2 cellular contexts compared by ENCODE assay signal in the genomic region with DNA sequence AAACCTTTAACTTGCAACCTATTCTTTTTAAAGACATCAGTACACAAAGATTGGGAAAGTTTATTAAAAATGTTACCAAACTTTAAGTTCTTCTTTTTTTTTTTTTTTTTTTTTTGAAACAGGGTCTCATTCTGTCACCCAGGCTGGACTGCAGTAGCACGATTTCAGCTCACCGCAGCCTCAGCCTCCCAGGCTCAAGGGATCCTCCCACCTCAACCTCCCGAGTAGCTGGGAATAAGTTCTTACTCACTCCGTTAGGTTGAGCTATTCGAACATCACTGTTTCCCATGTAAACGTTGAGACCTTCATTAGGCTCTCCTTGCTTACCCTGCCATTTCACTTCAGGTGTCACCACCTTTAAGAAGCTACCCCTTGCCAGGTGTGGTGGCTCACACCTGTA.
TF ChIP-seq lines count a peak whose summit lies in the region.

No MANE protein-coding gene starts in this region.

TF ChIP-seq in SK-N-SH, 30 proteins besides CTCF, POLR2A, EP300 and RAD21:
- TF ChIP-seq, protein P1, sequence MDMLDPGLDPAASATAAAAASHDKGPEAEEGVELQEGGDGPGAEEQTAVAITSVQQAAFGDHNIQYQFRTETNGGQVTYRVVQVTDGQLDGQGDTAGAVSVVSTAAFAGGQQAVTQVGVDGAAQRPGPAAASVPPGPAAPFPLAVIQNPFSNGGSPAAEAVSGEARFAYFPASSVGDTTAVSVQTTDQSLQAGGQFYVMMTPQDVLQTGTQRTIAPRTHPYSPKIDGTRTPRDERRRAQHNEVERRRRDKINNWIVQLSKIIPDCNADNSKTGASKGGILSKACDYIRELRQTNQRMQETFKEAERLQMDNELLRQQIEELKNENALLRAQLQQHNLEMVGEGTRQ (IDR thresholded peaks at IDR 0.05; ENCODE audit: borderline replicate concordance, low read depth, low read length): no peak
- TF ChIP-seq POLR2AphosphoS5 (IDR thresholded peaks at IDR 0.05; ENCODE audit: low read depth, low read length): no peak
- no peak for TF ChIP-seq FOSL2 (IDR thresholded peaks at IDR 0.05; ENCODE audit: borderline replicate concordance, low read depth)
- no peak for TF ChIP-seq SMC3 (IDR thresholded peaks at IDR 0.05; ENCODE audit: low read depth, low read length)
- no peak for TF ChIP-seq GATA2 (CRISPR knock-in tag; IDR thresholded peaks at IDR 0.05)
- TF ChIP-seq EZH2phosphoT487 (IDR thresholded peaks at IDR 0.05; ENCODE audit: borderline replicate concordance, low read depth): no peak
- TF ChIP-seq SIN3A (IDR thresholded peaks at IDR 0.05; ENCODE audit: borderline replicate concordance, low read depth, low read length): no peak
- TF ChIP-seq JUND (IDR thresholded peaks at IDR 0.05): no peak
- no peak for TF ChIP-seq ELF1 (IDR thresholded peaks at IDR 0.05)
- no peak for TF ChIP-seq RCOR1 (IDR thresholded peaks at IDR 0.05; ENCODE audit: low read length)
- no peak for TF ChIP-seq GABPA (IDR thresholded peaks at IDR 0.05; ENCODE audit: low read depth)
- TF ChIP-seq, protein P2, sequence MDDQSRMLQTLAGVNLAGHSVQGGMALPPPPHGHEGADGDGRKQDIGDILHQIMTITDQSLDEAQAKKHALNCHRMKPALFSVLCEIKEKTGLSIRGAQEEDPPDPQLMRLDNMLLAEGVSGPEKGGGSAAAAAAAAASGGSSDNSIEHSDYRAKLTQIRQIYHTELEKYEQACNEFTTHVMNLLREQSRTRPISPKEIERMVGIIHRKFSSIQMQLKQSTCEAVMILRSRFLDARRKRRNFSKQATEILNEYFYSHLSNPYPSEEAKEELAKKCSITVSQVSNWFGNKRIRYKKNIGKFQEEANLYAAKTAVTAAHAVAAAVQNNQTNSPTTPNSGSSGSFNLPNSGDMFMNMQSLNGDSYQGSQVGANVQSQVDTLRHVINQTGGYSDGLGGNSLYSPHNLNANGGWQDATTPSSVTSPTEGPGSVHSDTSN (IDR thresholded peaks at IDR 0.05): no peak
- no peak for TF ChIP-seq RXRA (IDR thresholded peaks at IDR 0.05; ENCODE audit: borderline replicate concordance, low read depth)
- TF ChIP-seq NRF1 (IDR thresholded peaks at IDR 0.05; ENCODE audit: low read depth, low read length): no peak
- no peak for TF ChIP-seq MEF2A (IDR thresholded peaks at IDR 0.05; ENCODE audit: borderline replicate concordance, low read depth)
- TF ChIP-seq, protein P3, sequence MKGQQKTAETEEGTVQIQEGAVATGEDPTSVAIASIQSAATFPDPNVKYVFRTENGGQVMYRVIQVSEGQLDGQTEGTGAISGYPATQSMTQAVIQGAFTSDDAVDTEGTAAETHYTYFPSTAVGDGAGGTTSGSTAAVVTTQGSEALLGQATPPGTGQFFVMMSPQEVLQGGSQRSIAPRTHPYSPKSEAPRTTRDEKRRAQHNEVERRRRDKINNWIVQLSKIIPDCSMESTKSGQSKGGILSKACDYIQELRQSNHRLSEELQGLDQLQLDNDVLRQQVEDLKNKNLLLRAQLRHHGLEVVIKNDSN (IDR thresholded peaks at IDR 0.05; ENCODE audit: borderline replicate concordance, low read depth): no peak
- TF ChIP-seq, protein P4, sequence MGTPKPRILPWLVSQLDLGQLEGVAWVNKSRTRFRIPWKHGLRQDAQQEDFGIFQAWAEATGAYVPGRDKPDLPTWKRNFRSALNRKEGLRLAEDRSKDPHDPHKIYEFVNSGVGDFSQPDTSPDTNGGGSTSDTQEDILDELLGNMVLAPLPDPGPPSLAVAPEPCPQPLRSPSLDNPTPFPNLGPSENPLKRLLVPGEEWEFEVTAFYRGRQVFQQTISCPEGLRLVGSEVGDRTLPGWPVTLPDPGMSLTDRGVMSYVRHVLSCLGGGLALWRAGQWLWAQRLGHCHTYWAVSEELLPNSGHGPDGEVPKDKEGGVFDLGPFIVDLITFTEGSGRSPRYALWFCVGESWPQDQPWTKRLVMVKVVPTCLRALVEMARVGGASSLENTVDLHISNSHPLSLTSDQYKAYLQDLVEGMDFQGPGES (IDR thresholded peaks at IDR 0.05; ENCODE audit: low read depth, low read length): no peak

TF ChIP-seq in SK-N-SH treated with all-trans-retinoic acid at 6 μM for 48 hours, 23 proteins besides CTCF, POLR2A, EP300 and RAD21:
- TF ChIP-seq, protein P5, sequence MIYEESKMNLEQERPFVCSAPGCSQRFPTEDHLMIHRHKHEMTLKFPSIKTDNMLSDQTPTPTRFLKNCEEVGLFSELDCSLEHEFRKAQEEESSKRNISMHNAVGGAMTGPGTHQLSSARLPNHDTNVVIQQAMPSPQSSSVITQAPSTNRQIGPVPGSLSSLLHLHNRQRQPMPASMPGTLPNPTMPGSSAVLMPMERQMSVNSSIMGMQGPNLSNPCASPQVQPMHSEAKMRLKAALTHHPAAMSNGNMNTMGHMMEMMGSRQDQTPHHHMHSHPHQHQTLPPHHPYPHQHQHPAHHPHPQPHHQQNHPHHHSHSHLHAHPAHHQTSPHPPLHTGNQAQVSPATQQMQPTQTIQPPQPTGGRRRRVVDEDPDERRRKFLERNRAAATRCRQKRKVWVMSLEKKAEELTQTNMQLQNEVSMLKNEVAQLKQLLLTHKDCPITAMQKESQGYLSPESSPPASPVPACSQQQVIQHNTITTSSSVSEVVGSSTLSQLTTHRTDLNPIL (CRISPR knock-in tag; IDR thresholded peaks at IDR 0.05; ENCODE audit: low read depth): no peak
- TF ChIP-seq ZC3H10 (CRISPR knock-in tag; IDR thresholded peaks at IDR 0.05) (no peak), ZNF565 (CRISPR knock-in tag; conservative IDR thresholded peaks at IDR 0.05; ENCODE audit: low read depth) (no peak)
